In genomic region chr10:17742918-17743317, GRCh38 we compare ENCODE assay signal across 8 cellular contexts. TPM values are rescaled to one million over a fixed set of nuclear protein-coding genes. Genes with fewer than 3 reads are reported as not detected.
A peak's percentile ranks its signal among the peaks of the same experiment; 100 is the strongest.
DNase-seq lines count a peak whose midpoint lies in the region; ATAC-seq and TF ChIP-seq lines count a peak whose summit lies in the region.

No MANE protein-coding gene starts in this region.

- TF ChIP-seq POLR2A in gastrocnemius medialis (IDR thresholded peaks at IDR 0.05) = no peak

- peaks cover 8% of the 10 kb centered on the region for H3K4me1 Mint-ChIP-seq in activated naive CD4-positive, alpha-beta T cell treated with anti-CD3 and anti-CD28 coated beads for 36 hours (ENCODE audit: low read depth)

- ATAC-seq in RWPE2 (ENCODE audit: low read depth) (no peak), gastrocnemius medialis (no peak), HG03108 (IDR thresholded peaks at IDR 0.05; ENCODE audit: unreplicated experiment) (no peak)

- CTCF ChIA-PET in BJ (lab: Yijun Ruan, JAX) = interaction anchor here (0.6 to 2.8 kb wide), 14 partner anchors 8 to 927 kb away, joined by 3 to 8 read pairs (median 3); no protein-coding TSS in a partner anchor
- CTCF ChIA-PET in activated naive CD4-positive, alpha-beta T cell treated with anti-CD3 and anti-CD28 coated beads for 36 hours (lab: Charles Lee) = interaction anchor here (0.6 to 1.5 kb wide), 8 partner anchors 125 to 1881 kb away, joined by 3 to 8 read pairs (median 3); partner anchors contain the start of gene HACD1

- TF ChIP-seq CTCF in BJ (IDR thresholded peaks at IDR 0.05; ENCODE audit: insufficient read depth, low read depth, low read length) (peak; percentile 85), RWPE2 (IDR thresholded peaks at IDR 0.05; ENCODE audit: poor library complexity, severe bottlenecking) (peak; percentile 90), left ventricle myocardium inferior (IDR thresholded peaks at IDR 0.05; ENCODE audit: borderline replicate concordance) (peak; percentile 93), gastrocnemius medialis (IDR thresholded peaks at IDR 0.05 in 4 of 5, conservative IDR thresholded peaks at IDR 0.05 in 1 of 5) (peak; percentile 80 to 89 (median 81))

- no peak overlapping the region for H3K27ac ChIP-seq in RWPE2 (ENCODE audit: poor library complexity, severe bottlenecking)
- no peak overlapping the region for H3K27ac ChIP-seq in left ventricle myocardium inferior (replicated peaks)
- no peak overlapping the region for H3K27ac ChIP-seq in gastrocnemius medialis

- no peak overlapping the region for H3K27ac Mint-ChIP-seq in activated naive CD4-positive, alpha-beta T cell treated with anti-CD3 and anti-CD28 coated beads for 36 hours

- H3K9me3 ChIP-seq in RWPE2 (ENCODE audit: severe bottlenecking) (no peaks in the 10 kb centered on the region), left ventricle myocardium inferior (replicated peaks) (no peaks in the 10 kb centered on the region), gastrocnemius medialis (no peaks in the 10 kb centered on the region)

- POLR2A ChIA-PET in BJ (lab: Charles Lee) = no interaction called here

- no peaks in the 10 kb centered on the region for H3K36me3 ChIP-seq in BJ (ENCODE audit: control insufficient read depth, insufficient read depth, low read length)
- no peaks in the 10 kb centered on the region for H3K36me3 ChIP-seq in H7 (replicated peaks; ENCODE audit: control insufficient read depth, insufficient read depth, low read length)
- no peaks in the 10 kb centered on the region for H3K36me3 ChIP-seq in RWPE2 (ENCODE audit: low read depth)
- no peaks in the 10 kb centered on the region for H3K36me3 ChIP-seq in left ventricle myocardium inferior
- no peaks in the 10 kb centered on the region for H3K36me3 ChIP-seq in gastrocnemius medialis

- H3K27me3 Mint-ChIP-seq in activated naive CD4-positive, alpha-beta T cell treated with anti-CD3 and anti-CD28 coated beads for 36 hours (ENCODE audit: low read depth) = no peaks in the 10 kb centered on the region

- no peaks in the 10 kb centered on the region for H3K27me3 ChIP-seq in BJ (ENCODE audit: control insufficient read depth, insufficient read depth, low read length)
- no peaks in the 10 kb centered on the region for H3K27me3 ChIP-seq in H7 (ENCODE audit: control insufficient read depth, insufficient read depth, low read length)
- H3K27me3 ChIP-seq in RWPE2 (ENCODE audit: insufficient read depth, poor library complexity, severe bottlenecking) = no peaks in the 10 kb centered on the region
- H3K27me3 ChIP-seq in left ventricle myocardium inferior (ENCODE audit: low read depth) = no peaks in the 10 kb centered on the region
- no peaks in the 10 kb centered on the region for H3K27me3 ChIP-seq in gastrocnemius medialis

- H3K9me3 Mint-ChIP-seq in activated naive CD4-positive, alpha-beta T cell treated with anti-CD3 and anti-CD28 coated beads for 36 hours = no peaks in the 10 kb centered on the region

- no peak overlapping the region for H3K4me3 Mint-ChIP-seq in activated naive CD4-positive, alpha-beta T cell treated with anti-CD3 and anti-CD28 coated beads for 36 hours

- H3K36me3 Mint-ChIP-seq in activated naive CD4-positive, alpha-beta T cell treated with anti-CD3 and anti-CD28 coated beads for 36 hours (ENCODE audit: low read depth) = no peaks in the 10 kb centered on the region

- intact Hi-C loops in activated naive CD4-positive, alpha-beta T cell treated with anti-CD3 and anti-CD28 coated beads for 36 hours (cut with micrococcal nuclease) = loop anchor here (1.0 to 10.0 kb wide), 5 partner anchors 126 to 898 kb away; partner anchors contain the start of gene HACD1
- intact Hi-C loops in left ventricle myocardium inferior (cut with micrococcal nuclease) (loop anchor here (5.0 kb wide), 1 partner anchor 136 kb away; no protein-coding TSS in a partner anchor), gastrocnemius medialis (cut with DNase I; ENCODE audit: low total_unique reads) (loop anchor here (1.0 kb wide), 1 partner anchor 136 kb away; no protein-coding TSS in a partner anchor)

- in situ Hi-C loops in gastrocnemius medialis (cut with MboI; ENCODE audit: low sequenced_read_pairs in 4 of 4) = loop anchor here (5.0 kb wide), 1 partner anchor 136 kb away; no protein-coding TSS in a partner anchor

- no peaks in the 10 kb centered on the region for H3K4me1 ChIP-seq in RWPE2 (ENCODE audit: insufficient read depth, poor library complexity, severe bottlenecking)
- H3K4me1 ChIP-seq in left ventricle myocardium inferior = peaks cover 25% of the 10 kb centered on the region
- peaks cover 13 to 19% of the 10 kb centered on the region in 2 donors for H3K4me1 ChIP-seq in gastrocnemius medialis

- DNase-seq in BJ (ENCODE audit: low read depth) (no peak), H7 (peak; percentile 36), RWPE2 (ENCODE audit: low spot score) (no peak), left ventricle myocardium inferior (peak; percentile 45), gastrocnemius medialis (no peak), 8988T (no peak)
- DNase-seq in activated naive CD4-positive, alpha-beta T cell treated with anti-CD3 and anti-CD28 coated beads for 36 hours = peak; percentile 83

- H3K4me3 ChIP-seq in BJ (ENCODE audit: low read depth, low read length) (no peak overlapping the region), H7 (ENCODE audit: insufficient read depth, low read depth, low read length) (no peak overlapping the region), RWPE2 (ENCODE audit: severe bottlenecking) (no peak overlapping the region), left ventricle myocardium inferior (no peak overlapping the region), gastrocnemius medialis (no peak overlapping the region)

RNA-seq across cellular contexts. Expression of gene TMEM236, which starts 9.1 kb away (rescaled TPM):
- 0.02 and 0.04 TPM in 2 replicates for polyA plus RNA-seq in BJ (2011; rRNA removed)
- 0.05 TPM in 1 of 2 replicates, not detected in the other for polyA minus RNA-seq in BJ (2011; rRNA and poly(A)+ RNA removed)
- total RNA-seq in H7 (2014; rRNA removed; shearing (Covaris generic)) = 0.03 and 0.15 TPM in 2 replicates
- total RNA-seq in activated naive CD4-positive, alpha-beta T cell treated with anti-CD3 and anti-CD28 coated beads for 36 hours = not detected
- total RNA-seq in left ventricle myocardium inferior (0.66 TPM), gastrocnemius medialis (under 1 TPM; 0.27 to 0.98 (median 0.64) TPM)

Comparison
In these comparisons a context has a peak if more than half of its experiments do, and no peak if none do; other contexts are left out.
1. DNase-seq: peak in H7 (single experiment), activated naive CD4-positive, alpha-beta T cell treated with anti-CD3 and anti-CD28 coated beads for 36 hours (single experiment) and left ventricle myocardium inferior (single experiment); none in BJ (single experiment), RWPE2 (single experiment), gastrocnemius medialis (0 of 2) and 8988T (single experiment).
2. Peak in every context shown above with its lines, with median percentiles within 50 percentile points of each other: CTCF ChIP-seq.